1 cellular context compared by ENCODE assay signal in genomic region chr11:93522448-93522847, GRCh38.
A peak's percentile ranks its signal among the peaks of the same experiment; 100 is the strongest.
TF ChIP-seq lines count a peak whose summit lies in the region.

No MANE protein-coding gene starts in this region.

TF ChIP-seq in WTC11, 78 proteins besides CTCF, POLR2A, EP300 and RAD21:
- TF ChIP-seq AFF4 (CRISPR knock-in tag; IDR thresholded peaks at IDR 0.05; ENCODE audit: borderline replicate concordance) (no peak), KAT7 (CRISPR knock-in tag; IDR thresholded peaks at IDR 0.05; ENCODE audit: borderline replicate concordance) (no peak), TEAD4 (CRISPR knock-in tag; IDR thresholded peaks at IDR 0.05) (no peak), ZNF281 (CRISPR knock-in tag; IDR thresholded peaks at IDR 0.05) (no peak), ZNF263 (CRISPR knock-in tag; IDR thresholded peaks at IDR 0.05; ENCODE audit: low read depth) (no peak)
- TF ChIP-seq, protein P1, sequence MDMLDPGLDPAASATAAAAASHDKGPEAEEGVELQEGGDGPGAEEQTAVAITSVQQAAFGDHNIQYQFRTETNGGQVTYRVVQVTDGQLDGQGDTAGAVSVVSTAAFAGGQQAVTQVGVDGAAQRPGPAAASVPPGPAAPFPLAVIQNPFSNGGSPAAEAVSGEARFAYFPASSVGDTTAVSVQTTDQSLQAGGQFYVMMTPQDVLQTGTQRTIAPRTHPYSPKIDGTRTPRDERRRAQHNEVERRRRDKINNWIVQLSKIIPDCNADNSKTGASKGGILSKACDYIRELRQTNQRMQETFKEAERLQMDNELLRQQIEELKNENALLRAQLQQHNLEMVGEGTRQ (CRISPR knock-in tag; IDR thresholded peaks at IDR 0.05), result 0 out of 2 replicates have a peak, but pooled peaks have one; percentile 1
- TF ChIP-seq, protein P2, sequence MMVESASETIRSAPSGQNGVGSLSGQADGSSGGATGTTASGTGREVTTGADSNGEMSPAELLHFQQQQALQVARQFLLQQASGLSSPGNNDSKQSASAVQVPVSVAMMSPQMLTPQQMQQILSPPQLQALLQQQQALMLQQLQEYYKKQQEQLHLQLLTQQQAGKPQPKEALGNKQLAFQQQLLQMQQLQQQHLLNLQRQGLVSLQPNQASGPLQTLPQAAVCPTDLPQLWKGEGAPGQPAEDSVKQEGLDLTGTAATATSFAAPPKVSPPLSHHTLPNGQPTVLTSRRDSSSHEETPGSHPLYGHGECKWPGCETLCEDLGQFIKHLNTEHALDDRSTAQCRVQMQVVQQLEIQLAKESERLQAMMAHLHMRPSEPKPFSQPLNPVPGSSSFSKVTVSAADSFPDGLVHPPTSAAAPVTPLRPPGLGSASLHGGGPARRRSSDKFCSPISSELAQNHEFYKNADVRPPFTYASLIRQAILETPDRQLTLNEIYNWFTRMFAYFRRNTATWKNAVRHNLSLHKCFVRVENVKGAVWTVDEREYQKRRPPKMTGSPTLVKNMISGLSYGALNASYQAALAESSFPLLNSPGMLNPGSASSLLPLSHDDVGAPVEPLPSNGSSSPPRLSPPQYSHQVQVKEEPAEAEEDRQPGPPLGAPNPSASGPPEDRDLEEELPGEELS (CRISPR knock-in tag; IDR thresholded peaks at IDR 0.05), result no peak
- TF ChIP-seq, protein P3, sequence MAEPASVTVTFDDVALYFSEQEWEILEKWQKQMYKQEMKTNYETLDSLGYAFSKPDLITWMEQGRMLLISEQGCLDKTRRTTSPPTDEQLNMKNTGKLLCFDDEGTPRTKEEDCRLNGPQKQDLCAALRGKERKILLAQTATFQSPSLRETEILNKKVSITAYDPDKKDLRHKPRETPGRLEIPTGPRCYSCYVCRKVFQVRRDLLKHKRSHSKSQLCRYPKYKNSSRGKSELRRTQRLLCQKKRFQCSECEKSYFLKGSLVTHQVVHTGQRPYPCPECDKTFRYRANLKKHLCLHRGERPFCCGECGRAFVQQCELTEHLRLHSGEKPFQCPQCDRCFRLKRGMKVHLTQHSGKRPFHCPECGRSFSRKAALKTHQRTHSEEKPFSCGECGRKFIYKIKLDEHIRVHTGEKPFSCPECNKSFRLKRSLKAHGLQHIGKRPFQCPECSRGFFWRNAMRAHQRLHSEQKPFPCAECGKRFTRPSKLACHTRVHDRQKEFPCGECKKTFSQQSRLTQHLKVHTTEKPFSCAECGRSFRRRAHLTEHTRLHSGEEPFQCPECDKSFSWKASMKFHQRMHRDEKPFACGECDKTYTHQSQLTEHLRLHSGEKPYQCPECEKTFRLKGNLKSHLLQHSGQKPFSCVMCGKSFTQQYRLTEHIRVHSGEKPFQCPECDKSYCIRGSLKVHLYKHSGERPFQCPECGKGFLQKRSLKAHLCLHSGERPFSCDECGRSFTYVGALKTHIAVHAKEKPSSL (CRISPR knock-in tag; conservative IDR thresholded peaks at IDR 0.05), result no peak
- TF ChIP-seq, protein P4, sequence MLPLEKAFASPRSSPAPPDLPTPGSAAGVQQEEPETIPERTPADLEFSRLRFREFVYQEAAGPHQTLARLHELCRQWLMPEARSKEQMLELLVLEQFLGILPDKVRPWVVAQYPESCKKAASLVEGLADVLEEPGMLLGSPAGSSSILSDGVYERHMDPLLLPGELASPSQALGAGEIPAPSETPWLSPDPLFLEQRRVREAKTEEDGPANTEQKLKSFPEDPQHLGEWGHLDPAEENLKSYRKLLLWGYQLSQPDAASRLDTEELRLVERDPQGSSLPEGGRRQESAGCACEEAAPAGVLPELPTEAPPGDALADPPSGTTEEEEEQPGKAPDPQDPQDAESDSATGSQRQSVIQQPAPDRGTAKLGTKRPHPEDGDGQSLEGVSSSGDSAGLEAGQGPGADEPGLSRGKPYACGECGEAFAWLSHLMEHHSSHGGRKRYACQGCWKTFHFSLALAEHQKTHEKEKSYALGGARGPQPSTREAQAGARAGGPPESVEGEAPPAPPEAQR (CRISPR knock-in tag; IDR thresholded peaks at IDR 0.05), result no peak
TF ChIP-seq in WTC11: peak in this region for 1.
